In the genomic region with DNA sequence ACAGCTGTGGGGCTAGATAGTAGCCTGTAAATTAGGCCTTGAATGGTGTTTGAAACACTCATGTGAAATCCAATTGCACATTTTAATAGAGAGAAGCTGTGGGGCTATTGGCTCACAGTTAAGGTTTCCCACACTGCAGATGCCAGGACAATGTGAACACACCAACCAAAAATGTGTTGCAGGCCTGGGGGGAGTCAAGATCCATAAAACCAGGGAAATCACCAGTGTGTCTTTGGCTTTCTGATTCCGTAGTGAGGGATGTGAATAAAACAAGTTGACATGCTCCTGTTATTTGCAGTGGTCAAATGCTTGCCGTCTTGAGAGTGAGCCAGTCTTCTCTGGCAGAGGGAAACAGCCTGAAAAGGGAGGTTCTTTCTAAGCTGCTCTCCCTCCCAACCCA, we compare ENCODE assay signal across 22 cellular contexts.
DNase-seq lines count a peak whose midpoint lies in the region; ATAC-seq and TF ChIP-seq lines count a peak whose summit lies in the region.
"Had no signal": no experiment of that assay in that cellular context is flagged by ENCODE, and none has a peak within 500 bp of the region (broad histone marks: within the 10 kb centered on the region; RNA-seq: fewer than 3 reads in every experiment).

No MANE protein-coding gene starts in this region.

- TF ChIP-seq CTCF in right lobe of liver (IDR thresholded peaks at IDR 0.05) = no peak

- no peaks in the 10 kb centered on the region for H3K9me2 ChIP-seq in GM23248 (ENCODE audit: insufficient read depth)

- H3K27ac ChIP-seq in GM23248 (no peak overlapping the region), right lobe of liver (no peak overlapping the region)
- H3K27ac ChIP-seq: 22Rv1; BLaER1 treated with 17β-estradiol and CSF1 and Interleukin-3, amounts not matched to agents 10 nM and 100 nM; KMS-11; RWPE1 had no signal

- WGBS in GM23248 (ENCODE audit: low coverage in 1 of 2, low lambda C conversion rate in 2 of 2, missing lambda C conversion rate in 2 of 2), 2 experiments = 75 to 76% methylated on average over 2 of the region's 2 CpGs
- WGBS in right lobe of liver (ENCODE audit: insufficient coverage, low coverage, low lambda C conversion rate, missing lambda C conversion rate) = 83% methylated on average over 1 of the region's 2 CpGs

- no peak overlapping the region for H3K4me2 ChIP-seq in GM23248 (ENCODE audit: unreplicated experiment)
- H3K4me2 ChIP-seq: BLaER1 treated with 17β-estradiol and CSF1 and Interleukin-3, amounts not matched to agents 10 nM and 100 nM; KMS-11 had no signal

- H3K36me3 Mint-ChIP-seq in activated CD4-positive, alpha-beta memory T cell treated with anti-CD3 and anti-CD28 coated beads for 36 hours = no peaks in the 10 kb centered on the region
- H3K36me3 Mint-ChIP-seq in T-helper 17 cell (ENCODE audit: low read depth) = no peaks in the 10 kb centered on the region
- H3K36me3 Mint-ChIP-seq: CD8-positive, alpha-beta T cell had no signal

- H3K4me1 Mint-ChIP-seq in activated CD4-positive, alpha-beta memory T cell treated with anti-CD3 and anti-CD28 coated beads for 36 hours (ENCODE audit: low read depth) = no peaks in the 10 kb centered on the region
- H3K4me1 Mint-ChIP-seq in T-helper 17 cell = no peaks in the 10 kb centered on the region

- intact Hi-C loops in activated CD4-positive, alpha-beta memory T cell treated with anti-CD3 and anti-CD28 coated beads for 36 hours (cut with micrococcal nuclease) = no loop called here
- intact Hi-C loops in right lobe of liver (cut with DNase I) = no loop called here

- peaks cover 19% of the 10 kb centered on the region for H3F3A ChIP-seq in GM23248 (ENCODE audit: insufficient read depth)

- no peak overlapping the region for H3K27ac Mint-ChIP-seq in activated CD4-positive, alpha-beta memory T cell treated with anti-CD3 and anti-CD28 coated beads for 36 hours
- H3K27ac Mint-ChIP-seq in T-helper 17 cell = no peak overlapping the region
- H3K27ac Mint-ChIP-seq: CD8-positive, alpha-beta T cell had no signal

- H3K9me3 ChIP-seq in GM23248 (ENCODE audit: low read depth) (no peaks in the 10 kb centered on the region), T-helper 17 cell (ENCODE audit: control insufficient read depth, low read length, poor library complexity, severe bottlenecking) (no peaks in the 10 kb centered on the region), right lobe of liver (no peaks in the 10 kb centered on the region)

- no peak overlapping the region for H3K4me3 Mint-ChIP-seq in activated CD4-positive, alpha-beta memory T cell treated with anti-CD3 and anti-CD28 coated beads for 36 hours
- no peak overlapping the region for H3K4me3 Mint-ChIP-seq in T-helper 17 cell
- H3K4me3 Mint-ChIP-seq: CD8-positive, alpha-beta T cell had no signal

- H3K4me3 ChIP-seq in GM23248 (no peak overlapping the region), right lobe of liver (no peak overlapping the region)
- H3K4me3 ChIP-seq: BLaER1 treated with 17β-estradiol and CSF1 and Interleukin-3, amounts not matched to agents 10 nM and 100 nM had no signal

- TF ChIP-seq POLR2A in right lobe of liver (IDR thresholded peaks at IDR 0.05) = no peak

- no peak overlapping the region for H3K9ac ChIP-seq in GM23248
- H3K9ac ChIP-seq: BLaER1 treated with 17β-estradiol and CSF1 and Interleukin-3, amounts not matched to agents 10 nM and 100 nM; KMS-11 had no signal

- H3K36me3 ChIP-seq in GM23248 (ENCODE audit: low read depth) (no peaks in the 10 kb centered on the region), right lobe of liver (no peaks in the 10 kb centered on the region)

- in situ Hi-C loops in GM23248 (cut with MboI) = no loop called here

- ATAC-seq in T-helper 17 cell (no peak), right lobe of liver (no peak)
- ATAC-seq: CD8-positive, alpha-beta T cell; SK-N-SH treated with all-trans-retinoic acid at 6 μM for 48 hours had no signal

- no peak overlapping the region for H2AFZ ChIP-seq in GM23248

- H3K4me1 ChIP-seq in GM23248 (ENCODE audit: insufficient read depth) (peaks cover 11% of the 10 kb centered on the region), right lobe of liver (peaks cover 0 to 3% (median 0%) of the 10 kb centered on the region in 4 donors)
- H3K4me1 ChIP-seq: BLaER1 treated with 17β-estradiol and CSF1 and Interleukin-3, amounts not matched to agents 10 nM and 100 nM had no signal

- no peaks in the 10 kb centered on the region for H3K27me3 Mint-ChIP-seq in activated CD4-positive, alpha-beta memory T cell treated with anti-CD3 and anti-CD28 coated beads for 36 hours
- no peaks in the 10 kb centered on the region for H3K27me3 Mint-ChIP-seq in T-helper 17 cell

- peak; percentile 13 for DNase-seq in AG08395 (ENCODE audit: low spot score)
- peak; percentile 9 for DNase-seq in GM23248
- peak; percentile 26 for DNase-seq in globus pallidus (ENCODE audit: low spot score)
- peak; percentile 37 for DNase-seq in pons (ENCODE audit: low spot score)
- DNase-seq in activated CD4-positive, alpha-beta memory T cell treated with anti-CD3 and anti-CD28 coated beads for 36 hours = no peak
- DNase-seq in T-helper 17 cell = no peak
- DNase-seq in right lobe of liver = no peak
- no peak for DNase-seq in amniotic stem cell (lab: John Stamatoyannopoulos, UW)
- DNase-seq: Calu3; CD8-positive, alpha-beta T cell; EL; H7; MV-4-11; NCI-H1694 treated with DMSO at 0.1 percent for 48 hours; NCI-H2107; NCI-H524; SIG-M5 had no signal

- H4K20me1 ChIP-seq in GM23248 (ENCODE audit: insufficient read depth) = no peaks in the 10 kb centered on the region
- H4K20me1 ChIP-seq: BLaER1 treated with 17β-estradiol and CSF1 and Interleukin-3, amounts not matched to agents 10 nM and 100 nM had no signal

- POLR2A ChIA-PET in activated CD4-positive, alpha-beta memory T cell treated with anti-CD3 and anti-CD28 coated beads for 36 hours (lab: Charles Lee) = no interaction called here

- H3K27me3 ChIP-seq in GM23248 (replicated peaks; ENCODE audit: insufficient read depth) = no peaks in the 10 kb centered on the region
- no peaks in the 10 kb centered on the region for H3K27me3 ChIP-seq in right lobe of liver
- H3K27me3 ChIP-seq: BLaER1 treated with 17β-estradiol and CSF1 and Interleukin-3, amounts not matched to agents 10 nM and 100 nM had no signal

- H3K9me3 Mint-ChIP-seq in activated CD4-positive, alpha-beta memory T cell treated with anti-CD3 and anti-CD28 coated beads for 36 hours = no peaks in the 10 kb centered on the region
- H3K9me3 Mint-ChIP-seq: CD8-positive, alpha-beta T cell had no signal

- CTCF ChIA-PET in activated CD4-positive, alpha-beta memory T cell treated with anti-CD3 and anti-CD28 coated beads for 36 hours (lab: Charles Lee) = no interaction called here

- no peaks in the 10 kb centered on the region for H3K79me2 ChIP-seq in GM23248 (ENCODE audit: insufficient read depth)

Comparison
In these comparisons a context has a peak if more than half of its experiments do, and no peak if none do; other contexts are left out.
1. DNase-seq: peak in AG08395 (single experiment), GM23248 (single experiment), globus pallidus (single experiment) and pons (single experiment); none in activated CD4-positive, alpha-beta memory T cell treated with anti-CD3 and anti-CD28 coated beads for 36 hours (single experiment), T-helper 17 cell (0 of 3), right lobe of liver (0 of 3) and amniotic stem cell (single experiment).